8 cellular contexts compared by ENCODE assay signal in genomic region chr6:120031837-120032236, GRCh38.
"Had no signal": no experiment of that assay in that cellular context is flagged by ENCODE, and none has a peak within 500 bp of the region (broad histone marks: within the 10 kb centered on the region; RNA-seq: fewer than 3 reads in every experiment).

No MANE protein-coding gene starts in this region.

- FAIRE-seq: G401.6, GM12878, GM12891, GM12892, GM18507, GM19239 had no signal

- ATAC-seq: GM12878 had no signal

- DNase-seq: GDM1, GF-D8 had no signal

- H3K4me3 ChIP-seq: GM12878 had no signal
